Comparison of ENCODE assay signal across 25 cellular contexts in genomic region chr22:29208502-29208862, GRCh38. TPM values are rescaled to one million over a fixed set of nuclear protein-coding genes. Genes with fewer than 3 reads are reported as not detected.
A peak's percentile ranks its signal among the peaks of the same experiment; 100 is the strongest.
DNase-seq lines count a peak whose midpoint lies in the region; ATAC-seq, FAIRE-seq and TF ChIP-seq lines count a peak whose summit lies in the region.
"Had no signal": no experiment of that assay in that cellular context is flagged by ENCODE, and none has a peak within 500 bp of the region (broad histone marks: within the 10 kb centered on the region; RNA-seq: fewer than 3 reads in every experiment).

No MANE protein-coding gene starts in this region.

- no peaks in the 10 kb centered on the region for H3K36me3 ChIP-seq in BLaER1
- no peaks in the 10 kb centered on the region for H3K36me3 ChIP-seq in astrocyte (ENCODE audit: insufficient read depth, low read length)
- H3K36me3 ChIP-seq in neural cell (ENCODE audit: insufficient read depth, low read length), result no peaks in the 10 kb centered on the region
- H3K36me3 ChIP-seq in gastroesophageal sphincter, result no peaks in the 10 kb centered on the region
- no peaks in the 10 kb centered on the region for H3K36me3 ChIP-seq in Peyer's patch
- H3K36me3 ChIP-seq in colonic mucosa, result no peaks in the 10 kb centered on the region
- H3K36me3 ChIP-seq: heart right ventricle, left lung, neutrophil, suprapubic skin had no signal

- H3K79me2 ChIP-seq in astrocyte (ENCODE audit: insufficient read depth, low read length), result no peaks in the 10 kb centered on the region
- H3K79me2 ChIP-seq in neural cell (replicated peaks; ENCODE audit: insufficient read depth, low read length), result no peaks in the 10 kb centered on the region

- no peak for ATAC-seq in gastroesophageal sphincter
- ATAC-seq: activated T-helper 17 cell treated with anti-CD3 and anti-CD28 coated beads, Interleukin-2, amount 50 U/mL, for 72 hours; heart right ventricle; left lung had no signal

- TF ChIP-seq POLR2A in GM12892 (IDR thresholded peaks at IDR 0.05; ENCODE audit: low read depth, low read length) (no peak), gastroesophageal sphincter (IDR thresholded peaks at IDR 0.05) (no peak), Peyer's patch (IDR thresholded peaks at IDR 0.05) (no peak)

- no peak overlapping the region for H3K4me3 ChIP-seq in BLaER1
- no peak overlapping the region for H3K4me3 ChIP-seq in astrocyte (ENCODE audit: insufficient read depth, low read depth, low read length)
- no peak overlapping the region for H3K4me3 ChIP-seq in neural cell (ENCODE audit: low read length)
- H3K4me3 ChIP-seq in gastroesophageal sphincter, result no peak overlapping the region
- H3K4me3 ChIP-seq in Peyer's patch, result no peak overlapping the region
- no peak overlapping the region for H3K4me3 ChIP-seq in colonic mucosa
- H3K4me3 ChIP-seq: heart right ventricle, left lung, suprapubic skin had no signal

- FAIRE-seq in GM12892 (lab: Jason Lieb, UNC) (peak; percentile 61), astrocyte (lab: Jason Lieb, UNC) (no peak)
- FAIRE-seq: endothelial cell of umbilical vein had no signal

- no peak for DNase-seq in GM12892 (ENCODE audit: insufficient read length)
- no peak for DNase-seq in astrocyte (ENCODE audit: low read depth)
- DNase-seq in NCI-H2107 treated with DMSO at 0.1 percent for 48 hours (lab: John Stamatoyannopoulos, UW; ENCODE audit: unreplicated experiment), result no peak
- DNase-seq in Peyer's patch, result no peak
- no peak for DNase-seq in colonic mucosa
- DNase-seq: activated CD4-positive, alpha-beta T cell treated with anti-CD3 and anti-CD28 coated beads, Interleukin-2, amount 50 U/mL, for 1 hour; activated naive CD8-positive, alpha-beta T cell treated with anti-CD3 and anti-CD28 coated beads for 36 hours; CD4-positive, alpha-beta memory T cell; cortex of kidney; DMS153; heart right ventricle; IMR-90; midbrain; NCI-H1694; SHP77; stimulated activated CD8-positive, alpha-beta memory T cell treated with anti-CD3 and anti-CD28 coated beads, Interleukin-4, amount 100 ng/mL, for 48 hours had no signal

- no peak overlapping the region for H3K27ac Mint-ChIP-seq in astrocyte (ENCODE audit: unreplicated experiment)
- H3K27ac Mint-ChIP-seq: activated naive CD8-positive, alpha-beta T cell treated with anti-CD3 and anti-CD28 coated beads for 36 hours; activated T-helper 17 cell treated with anti-CD3 and anti-CD28 coated beads, Interleukin-2, amount 50 U/mL, for 72 hours; CD4-positive, alpha-beta memory T cell had no signal

- peak; percentile 2 for TF ChIP-seq CTCF in astrocyte (IDR thresholded peaks at IDR 0.05; ENCODE audit: insufficient read depth, low read depth, low read length)
- peak; percentile 10 for TF ChIP-seq CTCF in neural cell (IDR thresholded peaks at IDR 0.05; ENCODE audit: poor library complexity, severe bottlenecking)
- TF ChIP-seq CTCF in gastroesophageal sphincter (IDR thresholded peaks at IDR 0.05), result no peak
- no peak for TF ChIP-seq CTCF in Peyer's patch (IDR thresholded peaks at IDR 0.05)
- no peak for TF ChIP-seq CTCF in colonic mucosa (IDR thresholded peaks at IDR 0.05)

- no peak for TF ChIP-seq RAD21 in neural cell (conservative IDR thresholded peaks at IDR 0.05)

- H3K4me1 ChIP-seq in BLaER1, result peaks cover 50% of the 10 kb centered on the region
- H3K4me1 ChIP-seq in astrocyte (ENCODE audit: insufficient read depth, low read length), result peaks cover 4% of the 10 kb centered on the region
- H3K4me1 ChIP-seq in gastroesophageal sphincter, result peaks cover 0 to 16% (median 3%) of the 10 kb centered on the region in 3 donors
- peaks cover 0 to 6% (median 3%) of the 10 kb centered on the region in 4 donors for H3K4me1 ChIP-seq in Peyer's patch
- no peaks in the 10 kb centered on the region for H3K4me1 ChIP-seq in colonic mucosa

- H3K9me3 Mint-ChIP-seq in astrocyte (ENCODE audit: unreplicated experiment), result no peaks in the 10 kb centered on the region
- H3K9me3 Mint-ChIP-seq: activated naive CD8-positive, alpha-beta T cell treated with anti-CD3 and anti-CD28 coated beads for 36 hours; activated T-helper 17 cell treated with anti-CD3 and anti-CD28 coated beads, Interleukin-2, amount 50 U/mL, for 72 hours; CD4-positive, alpha-beta memory T cell had no signal

- TF ChIP-seq EP300 in neural cell (conservative IDR thresholded peaks at IDR 0.05; ENCODE audit: poor library complexity, severe bottlenecking), result no peak
- TF ChIP-seq EP300 in gastroesophageal sphincter (IDR thresholded peaks at IDR 0.05), result no peak

- intact Hi-C loops in colonic mucosa (cut with DNase I), result no loop called here

- no peaks in the 10 kb centered on the region for H3F3A ChIP-seq in neural cell (ENCODE audit: insufficient read depth, low read length, poor library complexity, severe bottlenecking)

- no peak overlapping the region for H3K4me3 Mint-ChIP-seq in astrocyte (ENCODE audit: unreplicated experiment)
- H3K4me3 Mint-ChIP-seq: activated naive CD8-positive, alpha-beta T cell treated with anti-CD3 and anti-CD28 coated beads for 36 hours; activated T-helper 17 cell treated with anti-CD3 and anti-CD28 coated beads, Interleukin-2, amount 50 U/mL, for 72 hours; CD4-positive, alpha-beta memory T cell had no signal

- no peak overlapping the region for H3K27ac ChIP-seq in BLaER1
- H3K27ac ChIP-seq in astrocyte (ENCODE audit: low read depth, low read length), result no peak overlapping the region
- H3K27ac ChIP-seq in neural cell (ENCODE audit: low read length), result no peak overlapping the region
- no peak overlapping the region for H3K27ac ChIP-seq in gastroesophageal sphincter
- H3K27ac ChIP-seq in Peyer's patch, result no peak overlapping the region
- H3K27ac ChIP-seq in colonic mucosa, result no peak overlapping the region
- H3K27ac ChIP-seq: heart right ventricle, left lung, neutrophil, suprapubic skin had no signal

- no CpG with 5 or more reads among the region's 4 CpGs for WGBS in gastroesophageal sphincter (ENCODE audit: low coverage in 1 of 2), 2 donors

- H3K9me2 ChIP-seq in neural cell (ENCODE audit: insufficient read depth, low read length), result no peaks in the 10 kb centered on the region

- H3K27me3 ChIP-seq in BLaER1 (peaks cover 96% of the 10 kb centered on the region), astrocyte (ENCODE audit: insufficient read depth, low read length) (peaks cover 10% of the 10 kb centered on the region), neural cell (ENCODE audit: insufficient read depth, low read depth, low read length) (no peaks in the 10 kb centered on the region), gastroesophageal sphincter (peaks cover 26% of the 10 kb centered on the region), Peyer's patch (no peaks in the 10 kb centered on the region), colonic mucosa (peaks cover 16% of the 10 kb centered on the region)
- H3K27me3 ChIP-seq: suprapubic skin had no signal

- H3K4me2 ChIP-seq in BLaER1 (peak overlapping the region; percentile 82), astrocyte (ENCODE audit: low read length) (no peak overlapping the region), neural cell (ENCODE audit: low read length) (no peak overlapping the region)

- H3K27me3 Mint-ChIP-seq in astrocyte (ENCODE audit: low read depth, unreplicated experiment), result peaks cover 37% of the 10 kb centered on the region

- no peaks in the 10 kb centered on the region for H3K36me3 Mint-ChIP-seq in astrocyte (ENCODE audit: low read depth, unreplicated experiment)
- H3K36me3 Mint-ChIP-seq: activated naive CD8-positive, alpha-beta T cell treated with anti-CD3 and anti-CD28 coated beads for 36 hours; CD4-positive, alpha-beta memory T cell had no signal

- H2AFZ ChIP-seq in astrocyte (ENCODE audit: low read depth, low read length) (no peak overlapping the region), neural cell (ENCODE audit: low read depth, low read length) (no peak overlapping the region)

- no peaks in the 10 kb centered on the region for H3K4me1 Mint-ChIP-seq in astrocyte (ENCODE audit: low read depth, unreplicated experiment)
- H3K4me1 Mint-ChIP-seq: activated T-helper 17 cell treated with anti-CD3 and anti-CD28 coated beads, Interleukin-2, amount 50 U/mL, for 72 hours had no signal

- H4K20me1 ChIP-seq in BLaER1 (peaks cover 82% of the 10 kb centered on the region), astrocyte (ENCODE audit: insufficient read depth, low read length) (no peaks in the 10 kb centered on the region), neural cell (ENCODE audit: insufficient read depth) (no peaks in the 10 kb centered on the region)

- H3K9me3 ChIP-seq in BLaER1 (no peaks in the 10 kb centered on the region), astrocyte (ENCODE audit: insufficient read depth, low read depth, low read length) (no peaks in the 10 kb centered on the region), neural cell (ENCODE audit: low read length) (no peaks in the 10 kb centered on the region), gastroesophageal sphincter (no peaks in the 10 kb centered on the region), Peyer's patch (no peaks in the 10 kb centered on the region), colonic mucosa (no peaks in the 10 kb centered on the region)
- H3K9me3 ChIP-seq: heart right ventricle, left lung, neutrophil, suprapubic skin had no signal

- H3K9ac ChIP-seq in BLaER1 (no peak overlapping the region), astrocyte (ENCODE audit: low read length) (no peak overlapping the region), neural cell (ENCODE audit: low read length) (no peak overlapping the region), colonic mucosa (ENCODE audit: low read depth in 2 of 2, low read length in 2 of 2) (no peak overlapping the region)

TF ChIP-seq in neural cell, 6 proteins besides CTCF, POLR2A, EP300 and RAD21 (continues in another document):
- no peak for TF ChIP-seq MXI1 (conservative IDR thresholded peaks at IDR 0.05; ENCODE audit: poor library complexity, severe bottlenecking)
- TF ChIP-seq EZH2 (IDR thresholded peaks at IDR 0.05; ENCODE audit: borderline replicate concordance, insufficient read depth, low read length, poor library complexity, severe bottlenecking), result no peak
- TF ChIP-seq SMC3 (conservative IDR thresholded peaks at IDR 0.05; ENCODE audit: poor library complexity), result no peak
- TF ChIP-seq TAF1 (IDR thresholded peaks at IDR 0.05; ENCODE audit: low read depth), result no peak

RNA-seq across cellular contexts. Expression of gene EMID1, which starts 2.8 kb away (rescaled TPM):
- polyA plus RNA-seq in GM12892 (2012; ENCODE audit: missing spikeins), result 10.9 TPM
- total RNA-seq in astrocyte (0.34 and 0.72 TPM in 2 replicates), gastroesophageal sphincter (1 to 10 TPM in 2 of 4 donors, under 1 TPM in 2; 0.15 to 1.5 (median 0.69) TPM), Peyer's patch (1 to 10 TPM; 1.9 to 7.1 (median 4.2) TPM), colonic mucosa (1 to 10 TPM; 4.4 TPM)
- 14.1 and 22.2 TPM in 2 replicates for polyA plus RNA-seq in neural cell
- 9.1 and 9.5 TPM in 2 replicates for polyA minus RNA-seq in neural cell
- total RNA-seq: activated naive CD8-positive, alpha-beta T cell treated with anti-CD3 and anti-CD28 coated beads for 36 hours; activated T-helper 17 cell treated with anti-CD3 and anti-CD28 coated beads, Interleukin-2, amount 50 U/mL, for 72 hours; CD4-positive, alpha-beta memory T cell; T-helper 1 cell treated with Interleukin-12 subunit alpha and Interleukin-12 subunit beta and Interleukin-4 antibody, amounts not matched to agents 30 ng/mL and 1 ng/mL, for 36 hours had no signal

RNA-seq across cellular contexts. Expression of gene RHBDD3, which starts 59.3 kb away (rescaled TPM):
- 8.0 TPM for polyA plus RNA-seq in GM12892 (2012; ENCODE audit: missing spikeins)
- total RNA-seq in astrocyte, result 35.6 and 39.2 TPM in 2 replicates
- 114 and 135 TPM in 2 replicates for polyA plus RNA-seq in neural cell
- polyA minus RNA-seq in neural cell, result 40.3 and 55.3 TPM in 2 replicates
- total RNA-seq in gastroesophageal sphincter, result 10 to 100 TPM in 3 of 4 donors, 1 to 10 TPM in 1; 7.2 to 27.7 (median 19.6) TPM
- 10 to 100 TPM; 25.4 to 47.2 (median 36.2) TPM for total RNA-seq in Peyer's patch
- 10 to 100 TPM; 15.4 to 32.0 TPM for total RNA-seq in colonic mucosa

RNA-seq across cellular contexts. Expression of gene EWSR1, which starts 59.6 kb away (rescaled TPM):
- polyA plus RNA-seq in GM12892 (2012; ENCODE audit: missing spikeins), result 159 TPM
- 173 and 199 TPM in 2 replicates for total RNA-seq in astrocyte
- 277 and 287 TPM in 2 replicates for polyA plus RNA-seq in neural cell
- polyA minus RNA-seq in neural cell, result 286 and 289 TPM in 2 replicates
- 100 to 1,000 TPM; 169 to 209 (median 204) TPM for total RNA-seq in gastroesophageal sphincter
- 100 to 1,000 TPM; 186 to 444 (median 276) TPM for total RNA-seq in Peyer's patch
- total RNA-seq in colonic mucosa, result 100 to 1,000 TPM; 145 to 236 TPM

Comparison
In these comparisons a context has a peak if more than half of its experiments do, and no peak if none do; other contexts are left out.
1. CTCF ChIP-seq: peak in astrocyte (single experiment) and neural cell (single experiment); none in gastroesophageal sphincter (0 of 4), Peyer's patch (0 of 6) and colonic mucosa (single experiment).